ENCODE assay signal across 28 cellular contexts in genomic region chr15:33670567-33670966, GRCh38.
"Had no signal": no experiment of that assay in that cellular context is flagged by ENCODE, and none has a peak within 500 bp of the region (broad histone marks: within the 10 kb centered on the region; RNA-seq: fewer than 3 reads in every experiment).

No MANE protein-coding gene starts in this region.

- FAIRE-seq: astrocyte had no signal

- H3K4me1 ChIP-seq: SJSA1 had no signal

- ATAC-seq: activated T-helper 17 cell treated with anti-CD3 and anti-CD28 coated beads, Interleukin-2, amount 50 U/mL, for 72 hours; Panc1; SK-N-SH treated with all-trans-retinoic acid at 6 μM for 48 hours had no signal

- H3K4me3 ChIP-seq: SJSA1 had no signal

- H3K9me3 ChIP-seq: SJSA1 had no signal

- H3K9ac ChIP-seq: KMS-11 had no signal

- DNase-seq: activated CD4-positive, alpha-beta memory T cell treated with anti-CD3 and anti-CD28 coated beads for 36 hours; activated CD4-positive, alpha-beta T cell treated with anti-CD3 and anti-CD28 coated beads, Interleukin-2, amount 10 ng/mL, durations not matched to agents 7 days and 5 days; activated CD4-positive, CD25-positive, alpha-beta regulatory T cell; activated CD8-positive, alpha-beta memory T cell treated with anti-CD3 and anti-CD28 coated beads for 24 hours; activated gamma-delta T cell; activated naive CD4-positive, alpha-beta T cell treated with anti-CD3 and anti-CD28 coated beads for 36 hours; activated T-cell treated with anti-CD3 and anti-CD28 coated beads, Interleukin-2, amount 50 U/mL, for 48 hours; amygdala; cortex of kidney; NCI-H1092; NCI-H1417; NCI-H1930; NCI-H2107; NCI-H2171 treated with DMSO at 0.1 percent for 48 hours; NCI-H226; NCI-H510A; NCI-H69; OCI-M1; SHP77; T-helper 2 cell; T1000 had no signal

- H3K27ac ChIP-seq: KMS-11, SJSA1, VCaP had no signal

- H3K36me3 ChIP-seq: SJSA1 had no signal

- H3K4me2 ChIP-seq: KMS-11 had no signal
